30 cellular contexts compared by ENCODE assay signal in the genomic region with DNA sequence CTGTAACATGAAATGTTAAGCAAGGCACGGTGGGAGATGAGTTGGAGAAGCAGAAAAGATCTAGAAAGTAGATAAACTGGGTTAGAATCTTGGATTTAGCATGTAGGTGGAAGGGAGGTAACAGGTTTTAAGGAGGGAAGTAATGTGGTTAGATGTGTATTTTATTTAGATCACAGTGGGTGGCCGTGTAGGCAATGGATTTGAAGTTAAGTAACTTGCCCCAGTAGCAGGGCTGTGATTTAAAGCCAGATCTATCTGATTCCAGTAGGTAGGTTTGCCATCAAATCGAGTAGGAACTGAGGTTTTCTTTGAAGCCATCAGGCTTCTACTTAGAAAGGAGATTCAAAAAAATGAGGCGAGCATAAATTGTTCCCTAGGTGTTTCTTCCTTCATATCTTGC. TPM values are rescaled to one million over a fixed set of nuclear protein-coding genes. Genes with fewer than 3 reads are reported as not detected.
"Had no signal": no experiment of that assay in that cellular context is flagged by ENCODE, and none has a peak within 500 bp of the region (broad histone marks: within the 10 kb centered on the region; RNA-seq: fewer than 3 reads in every experiment).

No MANE protein-coding gene starts in this region.

- H2AFZ ChIP-seq: hepatocyte had no signal

- H3K4me1 Mint-ChIP-seq: memory B cell; naive B cell; stimulated activated effector memory CD8-positive, alpha-beta T cell treated with anti-CD3 and anti-CD28 coated beads, Interleukin-12 subunit alpha, Interleukin-12 subunit beta, amount 100 ng/mL, for 72 hours had no signal

- H3K79me2 ChIP-seq: hepatocyte had no signal

- H3K27me3 ChIP-seq: dorsolateral prefrontal cortex, gastroesophageal sphincter, heart left ventricle, hepatocyte, ovary, right lobe of liver, stomach, thyroid gland had no signal

- H3K27ac ChIP-seq: dorsolateral prefrontal cortex, epithelial cell of prostate, gastroesophageal sphincter, heart left ventricle, hepatocyte, ovary, right lobe of liver, stomach, thyroid gland had no signal

- H3K9me3 Mint-ChIP-seq: memory B cell; naive B cell; natural killer cell treated with Interleukin-12 subunit alpha and Interleukin-12 subunit beta and Interleukin-15 and Interleukin-18, amount 100 ng/mL, for 72 hours; stimulated activated effector memory CD8-positive, alpha-beta T cell treated with anti-CD3 and anti-CD28 coated beads, Interleukin-12 subunit alpha, Interleukin-12 subunit beta, amount 100 ng/mL, for 72 hours had no signal

- H3K4me3 Mint-ChIP-seq: endodermal cell; memory B cell; naive B cell; natural killer cell treated with Interleukin-12 subunit alpha and Interleukin-12 subunit beta and Interleukin-15 and Interleukin-18, amount 100 ng/mL, for 72 hours; stimulated activated effector memory CD8-positive, alpha-beta T cell treated with anti-CD3 and anti-CD28 coated beads, Interleukin-12 subunit alpha, Interleukin-12 subunit beta, amount 100 ng/mL, for 72 hours had no signal

- H3K36me3 ChIP-seq: ovary, thyroid gland had no signal

- H3K4me1 ChIP-seq: gastroesophageal sphincter, heart left ventricle, right lobe of liver, stomach, thyroid gland had no signal

- H3K4me2 ChIP-seq: hepatocyte had no signal

- H3K4me3 ChIP-seq: dorsolateral prefrontal cortex, gastroesophageal sphincter, heart left ventricle, hepatocyte, lung, ovary, right lobe of liver, stomach, thyroid gland had no signal

- H3K27ac Mint-ChIP-seq: endodermal cell; memory B cell; natural killer cell treated with Interleukin-12 subunit alpha and Interleukin-12 subunit beta and Interleukin-15 and Interleukin-18, amount 100 ng/mL, for 72 hours; stimulated activated effector memory CD8-positive, alpha-beta T cell treated with anti-CD3 and anti-CD28 coated beads, Interleukin-12 subunit alpha, Interleukin-12 subunit beta, amount 100 ng/mL, for 72 hours had no signal

- H3K9me3 ChIP-seq: gastroesophageal sphincter, heart left ventricle, ovary, right lobe of liver, stomach, thyroid gland had no signal

- FAIRE-seq: colon, kidney, small intestine had no signal

- H3K27me3 Mint-ChIP-seq: memory B cell; naive B cell; natural killer cell treated with Interleukin-12 subunit alpha and Interleukin-12 subunit beta and Interleukin-15 and Interleukin-18, amount 100 ng/mL, for 72 hours had no signal

- H3K36me3 Mint-ChIP-seq: natural killer cell treated with Interleukin-12 subunit alpha and Interleukin-12 subunit beta and Interleukin-15 and Interleukin-18, amount 100 ng/mL, for 72 hours; stimulated activated effector memory CD8-positive, alpha-beta T cell treated with anti-CD3 and anti-CD28 coated beads, Interleukin-12 subunit alpha, Interleukin-12 subunit beta, amount 100 ng/mL, for 72 hours had no signal

- DNase-seq: cerebellar nuclear complex; dorsolateral prefrontal cortex; effector CD4-positive, alpha-beta T cell; endodermal cell; heart left ventricle; kidney; naive B cell; occipital lobe; ovary; posterior cingulate gyrus; right lobe of liver; small intestine; stimulated activated CD4-positive, alpha-beta T cell treated with anti-CD3 and anti-CD28 coated beads, Interleukin-12 subunit alpha, Interleukin-12 subunit beta, amount 100 ng/mL, for 4 hours; stimulated activated CD4-positive, alpha-beta T cell treated with anti-CD3 and anti-CD28 coated beads, Interleukin-1b, Interleukin-23, amount 100 ng/mL, for 48 hours; stimulated activated CD4-positive, alpha-beta T cell treated with anti-CD3 and anti-CD28 coated beads, Interleukin-4, amount 100 ng/mL, for 1 hour; stimulated activated naive CD4-positive, alpha-beta T cell treated with Interleukin-2 at 50 U/mL for 16 hours; stomach; thyroid gland; trophoblast cell had no signal

- ATAC-seq: esophagus mucosa; gastroesophageal sphincter; heart left ventricle; left lobe of liver; natural killer cell treated with Interleukin-12 subunit alpha and Interleukin-12 subunit beta and Interleukin-15 and Interleukin-18, amount 100 ng/mL, for 72 hours; right lobe of liver; stimulated activated effector memory CD8-positive, alpha-beta T cell treated with anti-CD3 and anti-CD28 coated beads, Interleukin-12 subunit alpha, Interleukin-12 subunit beta, amount 100 ng/mL, for 72 hours had no signal

RNA-seq across cellular contexts. Expression of a gene that starts 50.6 kb away (rescaled TPM):
- total RNA-seq: mononuclear cell had no signal
